ENCODE assay signal across 8 cellular contexts in genomic region chr9:133956520-133957076, GRCh38. TPM values are rescaled to one million over a fixed set of nuclear protein-coding genes. Genes with fewer than 3 reads are reported as not detected.
DNase-seq lines count a peak whose midpoint lies in the region; ATAC-seq, FAIRE-seq and TF ChIP-seq lines count a peak whose summit lies in the region.

No MANE protein-coding gene starts in this region.

- H3K4me3 ChIP-seq in brain microvascular endothelial cell (ENCODE audit: low read depth, low read length): no peak overlapping the region
- no peak overlapping the region for H3K4me3 ChIP-seq in liver (ENCODE audit: low read depth in 1 of 3, low read length in 3 of 3)
- no peak overlapping the region for H3K4me3 ChIP-seq in suprapubic skin

- H3K4me1 ChIP-seq in liver (ENCODE audit: control insufficient read depth in 4 of 4, insufficient read depth in 4 of 4, low read length in 3 of 4) (peaks cover 8 to 43% (median 18%) of the 10 kb centered on the region in 4 donors), suprapubic skin (peaks cover 46% of the 10 kb centered on the region)

- TF ChIP-seq CTCF in brain microvascular endothelial cell (IDR thresholded peaks at IDR 0.05; ENCODE audit: low read depth, low read length, missing control alignments) (no peak), liver (IDR thresholded peaks at IDR 0.05; ENCODE audit: low read depth, low read length, missing input control) (no peak), suprapubic skin (IDR thresholded peaks at IDR 0.05) (no peak)

- H3K9me3 ChIP-seq in liver (ENCODE audit: control insufficient read depth in 4 of 4, low read length in 3 of 4) (no peaks in the 10 kb centered on the region), suprapubic skin (no peaks in the 10 kb centered on the region)

- FAIRE-seq in urothelium cell line (lab: Jason Lieb, UNC): no peak

- H3K27ac ChIP-seq in brain microvascular endothelial cell: peak overlapping the region; percentile 25
- H3K27ac ChIP-seq in liver (ENCODE audit: low read depth in 1 of 2, low read length in 2 of 2): peak overlapping the region; percentile 36 to 47
- H3K27ac ChIP-seq in suprapubic skin: no peak overlapping the region

- ATAC-seq in HG03025 (IDR thresholded peaks at IDR 0.05; ENCODE audit: low FRiP score, unreplicated experiment): no peak

- H3K27me3 ChIP-seq in brain microvascular endothelial cell (replicated peaks) (no peaks in the 10 kb centered on the region), liver (ENCODE audit: control insufficient read depth in 4 of 4, insufficient read depth in 4 of 4, low read length in 3 of 4) (no peaks in the 10 kb centered on the region), suprapubic skin (no peaks in the 10 kb centered on the region)

- no peak for DNase-seq in activated naive CD4-positive, alpha-beta T cell treated with anti-CD3 and anti-CD28 coated beads, Interleukin-2, amount 10 ng/mL, durations not matched to agents 7 days and 5 days
- DNase-seq in activated naive CD4-positive, alpha-beta T cell treated with anti-CD3 and anti-CD28 coated beads, Interleukin-2, amount 50 U/mL, for 16 hours: no peak
- DNase-seq in brain microvascular endothelial cell (no peak), urothelium cell line (ENCODE audit: low spot score) (peak; percentile 22), suprapubic skin (ENCODE audit: low spot score in 2 of 2) (no peak), NCI-H128 (lab: John Stamatoyannopoulos, UW; ENCODE audit: unreplicated experiment) (no peak)

- peak overlapping the region; percentile 10 for H3K4me3 Mint-ChIP-seq in activated naive CD4-positive, alpha-beta T cell treated with anti-CD3 and anti-CD28 coated beads, Interleukin-2, amount 10 ng/mL, durations not matched to agents 7 days and 5 days

- in situ Hi-C loops in brain microvascular endothelial cell (cut with HindIII; ENCODE audit: low pct_ligation_motif_present, low sequenced_read_pairs): no loop called here

- peak in 1 of 2 donors; percentile 9 for TF ChIP-seq RAD21 in liver (IDR thresholded peaks at IDR 0.05)

- no peak overlapping the region for H3K27ac Mint-ChIP-seq in activated naive CD4-positive, alpha-beta T cell treated with anti-CD3 and anti-CD28 coated beads, Interleukin-2, amount 10 ng/mL, durations not matched to agents 7 days and 5 days

- H3K36me3 ChIP-seq in brain microvascular endothelial cell (replicated peaks): no peaks in the 10 kb centered on the region
- no peaks in the 10 kb centered on the region for H3K36me3 ChIP-seq in liver (ENCODE audit: control insufficient read depth in 4 of 4, insufficient read depth in 3 of 4, low read depth in 1 of 4, low read length in 3 of 4)
- no peaks in the 10 kb centered on the region for H3K36me3 ChIP-seq in suprapubic skin

- peaks cover 12% of the 10 kb centered on the region for H3K27me3 Mint-ChIP-seq in activated naive CD4-positive, alpha-beta T cell treated with anti-CD3 and anti-CD28 coated beads, Interleukin-2, amount 10 ng/mL, durations not matched to agents 7 days and 5 days

- H3K36me3 Mint-ChIP-seq in activated naive CD4-positive, alpha-beta T cell treated with anti-CD3 and anti-CD28 coated beads, Interleukin-2, amount 10 ng/mL, durations not matched to agents 7 days and 5 days: no peaks in the 10 kb centered on the region

- TF ChIP-seq POLR2A in suprapubic skin (IDR thresholded peaks at IDR 0.05): no peak

- no peak overlapping the region for H3K9ac ChIP-seq in liver (ENCODE audit: low read depth in 1 of 2, low read length in 2 of 2)

- no peaks in the 10 kb centered on the region for H3K9me3 Mint-ChIP-seq in activated naive CD4-positive, alpha-beta T cell treated with anti-CD3 and anti-CD28 coated beads, Interleukin-2, amount 10 ng/mL, durations not matched to agents 7 days and 5 days

- 67% methylated on average over 14 of the region's 14 CpGs for WGBS in liver
- 32% methylated on average over 6 of the region's 14 CpGs for WGBS in suprapubic skin

- CTCF ChIA-PET in activated naive CD4-positive, alpha-beta T cell treated with anti-CD3 and anti-CD28 coated beads, Interleukin-2, amount 10 ng/mL, durations not matched to agents 7 days and 5 days (lab: Charles Lee): no interaction called here

- no peak for TF ChIP-seq EP300 in suprapubic skin (IDR thresholded peaks at IDR 0.05)

- H3K4me1 Mint-ChIP-seq in activated naive CD4-positive, alpha-beta T cell treated with anti-CD3 and anti-CD28 coated beads, Interleukin-2, amount 10 ng/mL, durations not matched to agents 7 days and 5 days: peaks cover 14% of the 10 kb centered on the region

TF ChIP-seq in liver, 16 proteins besides CTCF, POLR2A, EP300 and RAD21:
- no peak for TF ChIP-seq SP1 (IDR thresholded peaks at IDR 0.05)

RNA-seq across cellular contexts. Expression of gene VAV2, which starts 35.5 kb away (rescaled TPM):
- total RNA-seq in liver: 10 to 100 TPM; 12.6 to 26.4 TPM
- polyA plus RNA-seq in liver: 10 to 100 TPM in 1 of 2 donors, 1 to 10 TPM in 1; 4.9 to 21.4 TPM
- 10 to 100 TPM in 1 of 4 donors, 1 to 10 TPM in 3; 5.2 to 10.3 (median 6.4) TPM for total RNA-seq in suprapubic skin
